In genomic region chr11:61106906-61107470, GRCh38 we compare ENCODE assay signal across 26 cellular contexts. TPM values are rescaled to one million over a fixed set of nuclear protein-coding genes. Genes with fewer than 3 reads are reported as not detected.
DNase-seq lines count a peak whose midpoint lies in the region; ATAC-seq lines count a peak whose summit lies in the region.
"Had no signal": no experiment of that assay in that cellular context is flagged by ENCODE, and none has a peak within 500 bp of the region (broad histone marks: within the 10 kb centered on the region; RNA-seq: fewer than 3 reads in every experiment).

No MANE protein-coding gene starts in this region.

- ATAC-seq in stimulated activated naive CD8-positive, alpha-beta T cell treated with anti-CD3 and anti-CD28 coated beads, Interleukin-15, Interleukin-2, amounts not matched to agents 100 U/mL and 50 U/mL, for 24 hours, result no peak
- ATAC-seq in naive thymus-derived CD8-positive, alpha-beta T cell, result no peak
- ATAC-seq: left cardiac atrium, Panc1 had no signal

- H3K27me3 Mint-ChIP-seq in stimulated activated naive CD8-positive, alpha-beta T cell treated with anti-CD3 and anti-CD28 coated beads, Interleukin-15, Interleukin-2, amounts not matched to agents 100 ng/mL and 50 ng/mL, for 24 hours, result no peaks in the 10 kb centered on the region
- H3K27me3 Mint-ChIP-seq in activated T-helper 1 cell treated with anti-CD3 and anti-CD28 coated beads, Interleukin-12 subunit alpha, Interleukin-12 subunit beta, Interleukin-2, Interleukin-4 antibody, amounts not matched to agents 30 ng/mL and 10 ng/mL and 1 ng/mL, durations not matched to agents 14 hours and 24 hours and 36 hours (ENCODE audit: insufficient read depth), result no peaks in the 10 kb centered on the region
- H3K27me3 Mint-ChIP-seq in naive thymus-derived CD8-positive, alpha-beta T cell, result no peaks in the 10 kb centered on the region

- H3K36me3 Mint-ChIP-seq in stimulated activated naive CD8-positive, alpha-beta T cell treated with anti-CD3 and anti-CD28 coated beads, Interleukin-15, Interleukin-2, amounts not matched to agents 100 ng/mL and 50 ng/mL, for 24 hours (ENCODE audit: low read depth), result peaks cover 63% of the 10 kb centered on the region
- peaks cover 66% of the 10 kb centered on the region for H3K36me3 Mint-ChIP-seq in activated T-helper 1 cell treated with anti-CD3 and anti-CD28 coated beads, Interleukin-12 subunit alpha, Interleukin-12 subunit beta, Interleukin-2, Interleukin-4 antibody, amounts not matched to agents 30 ng/mL and 10 ng/mL and 1 ng/mL, durations not matched to agents 14 hours and 24 hours and 36 hours (ENCODE audit: low read depth)
- H3K36me3 Mint-ChIP-seq in naive thymus-derived CD8-positive, alpha-beta T cell, result peaks cover 6 to 66% (median 12%) of the 10 kb centered on the region in 3 donors
- H3K36me3 Mint-ChIP-seq: CD14-positive monocyte had no signal

- no peaks in the 10 kb centered on the region for H3K9me3 Mint-ChIP-seq in stimulated activated naive CD8-positive, alpha-beta T cell treated with anti-CD3 and anti-CD28 coated beads, Interleukin-15, Interleukin-2, amounts not matched to agents 100 ng/mL and 50 ng/mL, for 24 hours
- no peaks in the 10 kb centered on the region for H3K9me3 Mint-ChIP-seq in activated T-helper 1 cell treated with anti-CD3 and anti-CD28 coated beads, Interleukin-12 subunit alpha, Interleukin-12 subunit beta, Interleukin-2, Interleukin-4 antibody, amounts not matched to agents 30 ng/mL and 10 ng/mL and 1 ng/mL, durations not matched to agents 14 hours and 24 hours and 36 hours
- no peaks in the 10 kb centered on the region for H3K9me3 Mint-ChIP-seq in naive thymus-derived CD8-positive, alpha-beta T cell
- H3K9me3 Mint-ChIP-seq: CD14-positive monocyte had no signal

- peak overlapping the region; percentile 71 for H3K27ac Mint-ChIP-seq in stimulated activated naive CD8-positive, alpha-beta T cell treated with anti-CD3 and anti-CD28 coated beads, Interleukin-15, Interleukin-2, amounts not matched to agents 100 ng/mL and 50 ng/mL, for 24 hours
- peak overlapping the region; percentile 89 for H3K27ac Mint-ChIP-seq in activated T-helper 1 cell treated with anti-CD3 and anti-CD28 coated beads, Interleukin-12 subunit alpha, Interleukin-12 subunit beta, Interleukin-2, Interleukin-4 antibody, amounts not matched to agents 30 ng/mL and 10 ng/mL and 1 ng/mL, durations not matched to agents 14 hours and 24 hours and 36 hours
- peak overlapping the region in 8 of 10 donors; percentile 83 to 96 (median 92) for H3K27ac Mint-ChIP-seq in naive thymus-derived CD8-positive, alpha-beta T cell
- H3K27ac Mint-ChIP-seq: CD14-positive monocyte had no signal

- peaks cover 77% of the 10 kb centered on the region for H3K4me1 Mint-ChIP-seq in stimulated activated naive CD8-positive, alpha-beta T cell treated with anti-CD3 and anti-CD28 coated beads, Interleukin-15, Interleukin-2, amounts not matched to agents 100 ng/mL and 50 ng/mL, for 24 hours (ENCODE audit: low read depth)
- peaks cover 86% of the 10 kb centered on the region for H3K4me1 Mint-ChIP-seq in activated T-helper 1 cell treated with anti-CD3 and anti-CD28 coated beads, Interleukin-12 subunit alpha, Interleukin-12 subunit beta, Interleukin-2, Interleukin-4 antibody, amounts not matched to agents 30 ng/mL and 10 ng/mL and 1 ng/mL, durations not matched to agents 14 hours and 24 hours and 36 hours (ENCODE audit: low read depth)
- peaks cover 51 to 87% (median 81%) of the 10 kb centered on the region in 4 donors for H3K4me1 Mint-ChIP-seq in naive thymus-derived CD8-positive, alpha-beta T cell

- no peak for DNase-seq in stimulated activated naive CD8-positive, alpha-beta T cell treated with anti-CD3 and anti-CD28 coated beads, Interleukin-15, Interleukin-2, amounts not matched to agents 100 U/mL and 50 U/mL, for 24 hours
- DNase-seq in activated T-helper 1 cell treated with anti-CD3 and anti-CD28 coated beads, Interleukin-12 subunit alpha, Interleukin-12 subunit beta, Interleukin-2, Interleukin-4 antibody, amounts not matched to agents 30 ng/mL and 10 ng/mL and 1 ng/mL, durations not matched to agents 14 hours and 24 hours and 36 hours (ENCODE audit: low spot score), result no peak
- DNase-seq in naive thymus-derived CD8-positive, alpha-beta T cell, result no peak
- DNase-seq in central memory CD4-positive, alpha-beta T cell, result no peak
- no peak for DNase-seq in NCI-H510A treated with DMSO at 0.1 percent for 48 hours (lab: John Stamatoyannopoulos, UW)
- DNase-seq in NCI-H2081 treated with DMSO at 0.1 percent for 48 hours (lab: John Stamatoyannopoulos, UW), result no peak
- DNase-seq: activated CD4-positive, alpha-beta T cell treated with anti-CD3 and anti-CD28 coated beads, Interleukin-2, amount 50 U/mL, for 4 hours; DMS153; esophagus squamous epithelium; Kasumi-1; left cardiac atrium; MV-4-11; NCI-H1694; NCI-H2171; NCI-H526; SHP77 treated with DMSO at 0.1 percent for 48 hours; stimulated activated CD4-positive, alpha-beta T cell treated with anti-CD3 and anti-CD28 coated beads, Interleukin-4, amount 100 ng/mL, for 4 hours; stimulated activated naive CD4-positive, alpha-beta T cell treated with Interleukin-2 at 50 U/mL for 16 hours; SW 1271; tibial artery had no signal

- H3K4me3 Mint-ChIP-seq in stimulated activated naive CD8-positive, alpha-beta T cell treated with anti-CD3 and anti-CD28 coated beads, Interleukin-15, Interleukin-2, amounts not matched to agents 100 ng/mL and 50 ng/mL, for 24 hours, result peak overlapping the region; percentile 71
- H3K4me3 Mint-ChIP-seq in activated T-helper 1 cell treated with anti-CD3 and anti-CD28 coated beads, Interleukin-12 subunit alpha, Interleukin-12 subunit beta, Interleukin-2, Interleukin-4 antibody, amounts not matched to agents 30 ng/mL and 10 ng/mL and 1 ng/mL, durations not matched to agents 14 hours and 24 hours and 36 hours, result no peak overlapping the region
- H3K4me3 Mint-ChIP-seq in naive thymus-derived CD8-positive, alpha-beta T cell, result peak overlapping the region in 9 of 10 donors; percentile 55 to 86 (median 71)
- H3K4me3 Mint-ChIP-seq: CD14-positive monocyte had no signal

- POLR2A ChIA-PET in naive thymus-derived CD8-positive, alpha-beta T cell (lab: Charles Lee), result interaction anchor here (0.7 to 3.3 kb wide), 12 partner anchors 7 to 100 kb away, joined by 3 to 33 read pairs (median 3); no protein-coding TSS in a partner anchor

- intact Hi-C loops in activated T-helper 1 cell treated with anti-CD3 and anti-CD28 coated beads, Interleukin-12 subunit alpha, Interleukin-12 subunit beta, Interleukin-2, Interleukin-4 antibody, amounts not matched to agents 30 ng/mL and 10 ng/mL and 1 ng/mL, durations not matched to agents 14 hours and 24 hours and 36 hours (cut with micrococcal nuclease), result no loop called here

RNA-seq across cellular contexts. Expression of gene CD5, which starts 4.7 kb away (rescaled TPM):
- 336 and 339 TPM in 2 replicates for total RNA-seq in activated T-helper 1 cell treated with anti-CD3 and anti-CD28 coated beads, Interleukin-12 subunit alpha, Interleukin-12 subunit beta, Interleukin-2, Interleukin-4 antibody, amounts not matched to agents 30 ng/mL and 10 ng/mL and 1 ng/mL, durations not matched to agents 14 hours and 24 hours and 36 hours
- total RNA-seq in naive thymus-derived CD8-positive, alpha-beta T cell, result 100 to 1,000 TPM; 165 to 174 TPM
- 100 to 1,000 TPM; 136 to 227 (median 192) TPM for polyA plus RNA-seq in naive thymus-derived CD8-positive, alpha-beta T cell
- total RNA-seq: frontal cortex, G401, H7 had no signal

RNA-seq across cellular contexts. Expression of gene VPS37C, which starts 54.2 kb away (rescaled TPM):
- 11.5 and 11.6 TPM in 2 replicates for total RNA-seq in activated T-helper 1 cell treated with anti-CD3 and anti-CD28 coated beads, Interleukin-12 subunit alpha, Interleukin-12 subunit beta, Interleukin-2, Interleukin-4 antibody, amounts not matched to agents 30 ng/mL and 10 ng/mL and 1 ng/mL, durations not matched to agents 14 hours and 24 hours and 36 hours
- total RNA-seq in naive thymus-derived CD8-positive, alpha-beta T cell, result 1 to 10 TPM; 5.4 to 6.3 TPM
- 1 to 10 TPM in 1 of 3 donors, under 1 TPM in 2; 0.62 to 1.3 (median 0.86) TPM for polyA plus RNA-seq in naive thymus-derived CD8-positive, alpha-beta T cell
